ENCODE assay signal across 1 cellular context in genomic region chr14:74898694-74899093, GRCh38.
TF ChIP-seq lines count a peak whose summit lies in the region.

No MANE protein-coding gene starts in this region.

TF ChIP-seq in HepG2, 621 proteins besides CTCF, POLR2A, EP300 and RAD21 (continued from another document and continues in another):
- TF ChIP-seq, protein P1, sequence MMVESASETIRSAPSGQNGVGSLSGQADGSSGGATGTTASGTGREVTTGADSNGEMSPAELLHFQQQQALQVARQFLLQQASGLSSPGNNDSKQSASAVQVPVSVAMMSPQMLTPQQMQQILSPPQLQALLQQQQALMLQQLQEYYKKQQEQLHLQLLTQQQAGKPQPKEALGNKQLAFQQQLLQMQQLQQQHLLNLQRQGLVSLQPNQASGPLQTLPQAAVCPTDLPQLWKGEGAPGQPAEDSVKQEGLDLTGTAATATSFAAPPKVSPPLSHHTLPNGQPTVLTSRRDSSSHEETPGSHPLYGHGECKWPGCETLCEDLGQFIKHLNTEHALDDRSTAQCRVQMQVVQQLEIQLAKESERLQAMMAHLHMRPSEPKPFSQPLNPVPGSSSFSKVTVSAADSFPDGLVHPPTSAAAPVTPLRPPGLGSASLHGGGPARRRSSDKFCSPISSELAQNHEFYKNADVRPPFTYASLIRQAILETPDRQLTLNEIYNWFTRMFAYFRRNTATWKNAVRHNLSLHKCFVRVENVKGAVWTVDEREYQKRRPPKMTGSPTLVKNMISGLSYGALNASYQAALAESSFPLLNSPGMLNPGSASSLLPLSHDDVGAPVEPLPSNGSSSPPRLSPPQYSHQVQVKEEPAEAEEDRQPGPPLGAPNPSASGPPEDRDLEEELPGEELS (CRISPR knock-in tag; IDR thresholded peaks at IDR 0.05) = peak; percentile 92
- TF ChIP-seq NONO (IDR thresholded peaks at IDR 0.05) (no peak), NONO (CRISPR knock-in tag; conservative IDR thresholded peaks at IDR 0.05) (peak; percentile 84), ZNF44 (CRISPR knock-in tag; IDR thresholded peaks at IDR 0.05) (peak; percentile 61; the same call in 1 of the 2 replicates), CHD2 (IDR thresholded peaks at IDR 0.05; ENCODE audit: low read depth, low read length) (peak; percentile 69), RNF2 (conservative IDR thresholded peaks at IDR 0.05; ENCODE audit: low read depth) (0 out of 2 replicates have a peak, but pooled peaks have one; percentile 58), MEF2D (CRISPR knock-in tag; IDR thresholded peaks at IDR 0.05) (peak; percentile 71; the same call in 1 of the 2 replicates), POGK (CRISPR knock-in tag; conservative IDR thresholded peaks at IDR 0.05) (peak; percentile 88), ATF7 (IDR thresholded peaks at IDR 0.05) (no peak), ATF7 (CRISPR knock-in tag; IDR thresholded peaks at IDR 0.05) (no peak), RARA (CRISPR knock-in tag; IDR thresholded peaks at IDR 0.05) (peak; percentile 81), CENPX (CRISPR knock-in tag; IDR thresholded peaks at IDR 0.05) (no peak), ZNF772 (CRISPR knock-in tag; IDR thresholded peaks at IDR 0.05) (no peak), MED1 (CRISPR knock-in tag; IDR thresholded peaks at IDR 0.05) (peak; percentile 78), ZBTB38 (CRISPR knock-in tag; IDR thresholded peaks at IDR 0.05) (peak; percentile 85; the same call in 1 of the 2 replicates), HIVEP1 (CRISPR knock-in tag; IDR thresholded peaks at IDR 0.05) (0 out of 2 replicates have a peak, but pooled peaks have one; percentile 46), ZNF746 (CRISPR knock-in tag; IDR thresholded peaks at IDR 0.05) (0 out of 2 replicates have a peak, but pooled peaks have one; percentile 14), NR2C2 (CRISPR knock-in tag; IDR thresholded peaks at IDR 0.05; ENCODE audit: borderline replicate concordance) (peak; percentile 88), ZNF318 (CRISPR knock-in tag; IDR thresholded peaks at IDR 0.05) (0 out of 2 replicates have a peak, but pooled peaks have one; percentile 55), ATF4 (CRISPR knock-in tag; IDR thresholded peaks at IDR 0.05) (peak in 1 of 2 experiments; percentile 53; a peak in 1 of 4 replicates), SOX13 (IDR thresholded peaks at IDR 0.05) (no peak), SOX13 (CRISPR knock-in tag; conservative IDR thresholded peaks at IDR 0.05 in 1 of 2, IDR thresholded peaks at IDR 0.05 in 1 of 2) (peak in 1 of 2 experiments; percentile 66; a peak in 1 of 4 replicates), KLF6 (CRISPR knock-in tag; IDR thresholded peaks at IDR 0.05) (peak; percentile 67; the same call in 1 of the 2 replicates), ZNF335 (CRISPR knock-in tag; IDR thresholded peaks at IDR 0.05) (peak; percentile 76; the same call in 1 of the 2 replicates), MZF1 (CRISPR knock-in tag; IDR thresholded peaks at IDR 0.05; ENCODE audit: borderline replicate concordance) (no peak), SALL2 (CRISPR knock-in tag; IDR thresholded peaks at IDR 0.05) (no peak), REPIN1 (CRISPR knock-in tag; IDR thresholded peaks at IDR 0.05; ENCODE audit: borderline replicate concordance, low read depth) (peak; percentile 93), DNMT3B (CRISPR knock-in tag; conservative IDR thresholded peaks at IDR 0.05) (0 out of 2 replicates have a peak, but pooled peaks have one; percentile 27), HMGA1 (CRISPR knock-in tag; conservative IDR thresholded peaks at IDR 0.05) (no peak), ZFP36L1 (CRISPR knock-in tag; IDR thresholded peaks at IDR 0.05) (peak; percentile 91; the same call in 1 of the 2 replicates), FOXK2 (IDR thresholded peaks at IDR 0.05) (peak; percentile 81), ZNF512 (CRISPR knock-in tag; IDR thresholded peaks at IDR 0.05) (no peak), ISL2 (CRISPR knock-in tag; IDR thresholded peaks at IDR 0.05) (no peak), NBN (conservative IDR thresholded peaks at IDR 0.05) (no peak), ZNF441 (CRISPR knock-in tag; IDR thresholded peaks at IDR 0.05; ENCODE audit: borderline replicate concordance) (peak; percentile 74; the same call in 1 of the 2 replicates)
- TF ChIP-seq, protein P2, sequence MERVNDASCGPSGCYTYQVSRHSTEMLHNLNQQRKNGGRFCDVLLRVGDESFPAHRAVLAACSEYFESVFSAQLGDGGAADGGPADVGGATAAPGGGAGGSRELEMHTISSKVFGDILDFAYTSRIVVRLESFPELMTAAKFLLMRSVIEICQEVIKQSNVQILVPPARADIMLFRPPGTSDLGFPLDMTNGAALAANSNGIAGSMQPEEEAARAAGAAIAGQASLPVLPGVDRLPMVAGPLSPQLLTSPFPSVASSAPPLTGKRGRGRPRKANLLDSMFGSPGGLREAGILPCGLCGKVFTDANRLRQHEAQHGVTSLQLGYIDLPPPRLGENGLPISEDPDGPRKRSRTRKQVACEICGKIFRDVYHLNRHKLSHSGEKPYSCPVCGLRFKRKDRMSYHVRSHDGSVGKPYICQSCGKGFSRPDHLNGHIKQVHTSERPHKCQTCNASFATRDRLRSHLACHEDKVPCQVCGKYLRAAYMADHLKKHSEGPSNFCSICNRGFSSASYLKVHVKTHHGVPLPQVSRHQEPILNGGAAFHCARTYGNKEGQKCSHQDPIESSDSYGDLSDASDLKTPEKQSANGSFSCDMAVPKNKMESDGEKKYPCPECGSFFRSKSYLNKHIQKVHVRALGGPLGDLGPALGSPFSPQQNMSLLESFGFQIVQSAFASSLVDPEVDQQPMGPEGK (CRISPR knock-in tag; IDR thresholded peaks at IDR 0.05) = peak; percentile 52
- TF ChIP-seq, protein P3, sequence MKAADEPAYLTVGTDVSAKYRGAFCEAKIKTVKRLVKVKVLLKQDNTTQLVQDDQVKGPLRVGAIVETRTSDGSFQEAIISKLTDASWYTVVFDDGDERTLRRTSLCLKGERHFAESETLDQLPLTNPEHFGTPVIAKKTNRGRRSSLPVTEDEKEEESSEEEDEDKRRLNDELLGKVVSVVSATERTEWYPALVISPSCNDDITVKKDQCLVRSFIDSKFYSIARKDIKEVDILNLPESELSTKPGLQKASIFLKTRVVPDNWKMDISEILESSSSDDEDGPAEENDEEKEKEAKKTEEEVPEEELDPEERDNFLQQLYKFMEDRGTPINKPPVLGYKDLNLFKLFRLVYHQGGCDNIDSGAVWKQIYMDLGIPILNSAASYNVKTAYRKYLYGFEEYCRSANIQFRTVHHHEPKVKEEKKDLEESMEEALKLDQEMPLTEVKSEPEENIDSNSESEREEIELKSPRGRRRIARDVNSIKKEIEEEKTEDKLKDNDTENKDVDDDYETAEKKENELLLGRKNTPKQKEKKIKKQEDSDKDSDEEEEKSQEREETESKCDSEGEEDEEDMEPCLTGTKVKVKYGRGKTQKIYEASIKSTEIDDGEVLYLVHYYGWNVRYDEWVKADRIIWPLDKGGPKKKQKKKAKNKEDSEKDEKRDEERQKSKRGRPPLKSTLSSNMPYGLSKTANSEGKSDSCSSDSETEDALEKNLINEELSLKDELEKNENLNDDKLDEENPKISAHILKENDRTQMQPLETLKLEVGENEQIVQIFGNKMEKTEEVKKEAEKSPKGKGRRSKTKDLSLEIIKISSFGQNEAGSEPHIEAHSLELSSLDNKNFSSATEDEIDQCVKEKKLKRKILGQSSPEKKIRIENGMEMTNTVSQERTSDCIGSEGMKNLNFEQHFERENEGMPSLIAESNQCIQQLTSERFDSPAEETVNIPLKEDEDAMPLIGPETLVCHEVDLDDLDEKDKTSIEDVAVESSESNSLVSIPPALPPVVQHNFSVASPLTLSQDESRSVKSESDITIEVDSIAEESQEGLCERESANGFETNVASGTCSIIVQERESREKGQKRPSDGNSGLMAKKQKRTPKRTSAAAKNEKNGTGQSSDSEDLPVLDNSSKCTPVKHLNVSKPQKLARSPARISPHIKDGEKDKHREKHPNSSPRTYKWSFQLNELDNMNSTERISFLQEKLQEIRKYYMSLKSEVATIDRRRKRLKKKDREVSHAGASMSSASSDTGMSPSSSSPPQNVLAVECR (CRISPR knock-in tag; IDR thresholded peaks at IDR 0.05; ENCODE audit: borderline replicate concordance) = peak; percentile 98
- TF ChIP-seq, protein P4, sequence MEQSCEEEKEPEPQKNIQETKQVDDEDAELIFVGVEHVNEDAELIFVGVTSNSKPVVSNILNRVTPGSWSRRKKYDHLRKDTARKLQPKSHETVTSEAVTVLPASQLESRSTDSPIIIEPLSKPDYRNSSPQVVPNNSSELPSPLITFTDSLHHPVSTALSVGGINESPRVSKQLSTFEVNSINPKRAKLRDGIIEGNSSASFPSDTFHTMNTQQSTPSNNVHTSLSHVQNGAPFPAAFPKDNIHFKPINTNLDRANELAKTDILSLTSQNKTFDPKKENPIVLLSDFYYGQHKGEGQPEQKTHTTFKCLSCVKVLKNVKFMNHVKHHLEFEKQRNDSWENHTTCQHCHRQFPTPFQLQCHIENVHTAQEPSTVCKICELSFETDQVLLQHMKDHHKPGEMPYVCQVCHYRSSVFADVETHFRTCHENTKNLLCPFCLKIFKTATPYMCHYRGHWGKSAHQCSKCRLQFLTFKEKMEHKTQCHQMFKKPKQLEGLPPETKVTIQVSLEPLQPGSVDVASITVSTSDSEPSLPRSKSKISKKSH (CRISPR knock-in tag; IDR thresholded peaks at IDR 0.05; ENCODE audit: borderline replicate concordance) = peak; percentile 86; the same call in 1 of the 2 replicates
